In genomic region chr15:65611888-65612615, GRCh38 we compare ENCODE assay signal across 8 cellular contexts. TPM values are rescaled to one million over a fixed set of nuclear protein-coding genes. Genes with fewer than 3 reads are reported as not detected.
DNase-seq lines count a peak whose midpoint lies in the region; ATAC-seq, FAIRE-seq and TF ChIP-seq lines count a peak whose summit lies in the region.

No MANE protein-coding gene starts in this region.

- no peak for TF ChIP-seq EP300 in A549 (IDR thresholded peaks at IDR 0.05)

- H3K27ac ChIP-seq in A549: peak overlapping the region; percentile 93 to 94
- peak overlapping the region; percentile 89 for H3K27ac ChIP-seq in HL-60 (replicated peaks)

- no peak for TF ChIP-seq POLR2A in A549 (IDR thresholded peaks at IDR 0.05; ENCODE audit: low read length)

- no peak for ATAC-seq in A549

- POLR2A ChIA-PET in A549 (lab: Yijun Ruan, JAX) (interaction anchor here (0.6 to 3.3 kb wide), 6 partner anchors 13 to 307 kb away, joined by 3 to 62 read pairs (median 4); partner anchors contain the start of genes RAB11A and RNU5B-1), MCF 10A (lab: Yijun Ruan, JAX) (interaction anchor here (0.8 to 4.2 kb wide), 12 partner anchors 10 to 258 kb away, joined by 3 to 51 read pairs (median 8); partner anchors contain the start of genes DENND4A, DPP8 and RAB11A), HEK293T (lab: Yijun Ruan, JAX) (interaction anchor here (1.4 to 3.3 kb wide), 8 partner anchors 10 to 744 kb away, joined by 4 to 26 read pairs (median 6); partner anchors contain the start of genes RAB11A, RNU5B-1, SLC24A1 and TIPIN)

- H3K4me1 Mint-ChIP-seq in MCF 10A (ENCODE audit: insufficient read depth, unreplicated experiment): peaks cover 15% of the 10 kb centered on the region
- H3K4me1 Mint-ChIP-seq in mesothelial cell of epicardium: peaks cover 23% of the 10 kb centered on the region

- H3K4me3 Mint-ChIP-seq in MCF 10A (ENCODE audit: unreplicated experiment): peak overlapping the region; percentile 89
- H3K4me3 Mint-ChIP-seq in mesothelial cell of epicardium: peak overlapping the region; percentile 93

- peaks cover 18% of the 10 kb centered on the region for H3K4me1 ChIP-seq in A549

- H3K9me3 Mint-ChIP-seq in MCF 10A (ENCODE audit: unreplicated experiment) (no peaks in the 10 kb centered on the region), mesothelial cell of epicardium (peaks cover 5% of the 10 kb centered on the region)

- FAIRE-seq in A549 (lab: Jason Lieb, UNC): no peak
- FAIRE-seq in HTR-8/SVneo (lab: Jason Lieb, UNC): no peak

- H3K27ac Mint-ChIP-seq in MCF 10A (ENCODE audit: low read depth, unreplicated experiment) (peak overlapping the region; percentile 96), mesothelial cell of epicardium (peak overlapping the region; percentile 98)

- intact Hi-C loops in MCF 10A (cut with micrococcal nuclease): loop anchor here (1.0 kb wide), 1 partner anchor 257 kb away; the partner anchor contains the start of gene RAB11A

- TF ChIP-seq RAD21 in A549 (conservative IDR thresholded peaks at IDR 0.05 in 1 of 2, IDR thresholded peaks at IDR 0.05 in 1 of 2): no peak

- peak overlapping the region; percentile 94 for H3K4me2 ChIP-seq in A549

- CTCF ChIA-PET in A549 (lab: Yijun Ruan, JAX) (interaction anchor here (1.1 to 5.6 kb wide), 15 partner anchors 10 to 569 kb away, joined by 3 to 43 read pairs (median 9); partner anchors contain the start of genes RAB11A and SLC24A1), MCF 10A (lab: Yijun Ruan, JAX) (interaction anchor here (0.6 to 1.8 kb wide), 11 partner anchors 10 to 258 kb away, joined by 3 to 5 read pairs (median 4); partner anchors contain the start of gene SLC24A1), HEK293T (lab: Yijun Ruan, JAX) (no interaction called here)

- DNase-seq in A549 (ENCODE audit: low read depth in 1 of 2, low spot score in 1 of 2) (peak in 1 of 2 experiments; percentile 13), HL-60 (ENCODE audit: low read depth in 1 of 2, low spot score in 1 of 2) (peak in 1 of 2 experiments; percentile 3), MCF 10A (ENCODE audit: unreplicated experiment) (no peak), mesothelial cell of epicardium (ENCODE audit: low spot score in 2 of 2, unreplicated experiment in 2 of 2) (no peak), NCI-H2171 (lab: John Stamatoyannopoulos, UW) (no peak), HTR-8/SVneo (ENCODE audit: insufficient read length, low spot score) (no peak), HEK293T (ENCODE audit: extremely low spot score) (no peak)
- no peak for DNase-seq in activated CD4-positive, alpha-beta T cell treated with anti-CD3 and anti-CD28 coated beads for 48 hours

- H3K27me3 ChIP-seq in HL-60 (ENCODE audit: insufficient read depth, poor library complexity, severe bottlenecking): no peaks in the 10 kb centered on the region

- H3K27me3 Mint-ChIP-seq in MCF 10A (ENCODE audit: insufficient read depth, unreplicated experiment) (no peaks in the 10 kb centered on the region), mesothelial cell of epicardium (ENCODE audit: low read depth) (no peaks in the 10 kb centered on the region)

- TF ChIP-seq CTCF in A549 (IDR thresholded peaks at IDR 0.05) (no peak), HL-60 (IDR thresholded peaks at IDR 0.05; ENCODE audit: insufficient read depth, low read length) (no peak), MCF 10A (IDR thresholded peaks at IDR 0.05; ENCODE audit: unreplicated experiment) (no peak), mesothelial cell of epicardium (IDR thresholded peaks at IDR 0.05; ENCODE audit: unreplicated experiment) (no peak)

- no peaks in the 10 kb centered on the region for H3K9me3 ChIP-seq in A549

- 91% methylated on average over 5 of the region's 5 CpGs for WGBS in A549 (ENCODE audit: missing lambda C conversion rate)

- BruUV-seq in MCF 10A (replicated peaks; lab: Mats Ljungman, UMichigan): no TSS peak

- H3K36me3 Mint-ChIP-seq in MCF 10A (ENCODE audit: insufficient read depth, unreplicated experiment) (peaks cover 3% of the 10 kb centered on the region), mesothelial cell of epicardium (peaks cover 3% of the 10 kb centered on the region)

- H3K4me3 ChIP-seq in A549 (peak overlapping the region; percentile 83), HL-60 (replicated peaks; ENCODE audit: insufficient read depth, low read length) (peak overlapping the region; percentile 83)

TF ChIP-seq in A549, 52 proteins besides CTCF, POLR2A, EP300 and RAD21 (continues in another document):
- TF ChIP-seq CHD2 (IDR thresholded peaks at IDR 0.05; ENCODE audit: low read length, partially characterized antibody) (no peak), FOSB (CRISPR knock-in tag; IDR thresholded peaks at IDR 0.05) (no peak), POLR2AphosphoS2 (conservative IDR thresholded peaks at IDR 0.05; ENCODE audit: low read length) (no peak), HOXB5 (CRISPR knock-in tag; IDR thresholded peaks at IDR 0.05) (no peak), PBX3 (IDR thresholded peaks at IDR 0.05) (no peak), HOXB13 (CRISPR knock-in tag; IDR thresholded peaks at IDR 0.05; ENCODE audit: low read depth) (no peak), TP53 (CRISPR knock-in tag; IDR thresholded peaks at IDR 0.05) (no peak), SREBF2 (IDR thresholded peaks at IDR 0.05) (no peak)
- TF ChIP-seq, protein P1, sequence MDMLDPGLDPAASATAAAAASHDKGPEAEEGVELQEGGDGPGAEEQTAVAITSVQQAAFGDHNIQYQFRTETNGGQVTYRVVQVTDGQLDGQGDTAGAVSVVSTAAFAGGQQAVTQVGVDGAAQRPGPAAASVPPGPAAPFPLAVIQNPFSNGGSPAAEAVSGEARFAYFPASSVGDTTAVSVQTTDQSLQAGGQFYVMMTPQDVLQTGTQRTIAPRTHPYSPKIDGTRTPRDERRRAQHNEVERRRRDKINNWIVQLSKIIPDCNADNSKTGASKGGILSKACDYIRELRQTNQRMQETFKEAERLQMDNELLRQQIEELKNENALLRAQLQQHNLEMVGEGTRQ (IDR thresholded peaks at IDR 0.05): no peak

TF ChIP-seq in HEK293T, 16 proteins besides CTCF, POLR2A, EP300 and RAD21:
- TF ChIP-seq NFRKB (IDR thresholded peaks at IDR 0.05) (no peak), ARNT (IDR thresholded peaks at IDR 0.05) (no peak), SUZ12 (IDR thresholded peaks at IDR 0.05) (no peak), FOXM1 (IDR thresholded peaks at IDR 0.05; ENCODE audit: borderline replicate concordance) (no peak), ZNF384 (IDR thresholded peaks at IDR 0.05) (no peak), TARDBP (IDR thresholded peaks at IDR 0.05) (no peak), ELF4 (IDR thresholded peaks at IDR 0.05) (no peak), FOXK2 (IDR thresholded peaks at IDR 0.05) (no peak), HDGF (IDR thresholded peaks at IDR 0.05; ENCODE audit: borderline replicate concordance) (no peak), BHLHE40 (IDR thresholded peaks at IDR 0.05; ENCODE audit: borderline replicate concordance) (no peak), SP1 (IDR thresholded peaks at IDR 0.05) (no peak), FOXA1 (IDR thresholded peaks at IDR 0.05) (no peak), L3MBTL2 (conservative IDR thresholded peaks at IDR 0.05) (no peak)

RNA-seq across cellular contexts. Expression of gene INTS14, which starts 1.1 kb away (rescaled TPM):
- polyA plus RNA-seq in A549 (2011; rRNA removed): 81.4 and 82.1 TPM in 2 replicates
- polyA plus RNA-seq in A549 (2012; cell fraction: cytosol; rRNA removed): 41.1 and 47.1 TPM in 2 replicates
- 41.1 and 51.9 TPM in 2 replicates for polyA plus RNA-seq in A549 (2012; cell fraction: nucleus; rRNA removed)
- polyA plus RNA-seq in A549 (2017; fragmentation: RNase III; extraction: RNeasy Plus Mini Kit Qiagen cat#74134 plus additional on column Dnase treatment): 36.6 to 40.0 TPM (median 38.1 TPM) in 3 replicates
- 56.3 and 68.0 TPM in 2 replicates for polyA minus RNA-seq in A549 (2011; rRNA and poly(A)+ RNA removed)
- total RNA-seq in MCF 10A (2022): 43.9 and 47.0 TPM in 2 replicates
- total RNA-seq in mesothelial cell of epicardium: 49.0 to 50.8 TPM (median 49.0 TPM) in 3 replicates

RNA-seq across cellular contexts. Expression of gene SLC24A1, which starts 9.7 kb away (rescaled TPM):
- polyA plus RNA-seq in A549 (2011; rRNA removed): 6.8 and 7.0 TPM in 2 replicates
- 1.7 and 2.4 TPM in 2 replicates for polyA plus RNA-seq in A549 (2012; cell fraction: cytosol; rRNA removed)
- polyA plus RNA-seq in A549 (2012; cell fraction: nucleus; rRNA removed): 1.9 and 2.1 TPM in 2 replicates
- polyA plus RNA-seq in A549 (2017; fragmentation: RNase III; extraction: RNeasy Plus Mini Kit Qiagen cat#74134 plus additional on column Dnase treatment): 5.2 to 6.4 TPM (median 5.9 TPM) in 3 replicates
- 8.6 and 8.7 TPM in 2 replicates for polyA minus RNA-seq in A549 (2011; rRNA and poly(A)+ RNA removed)
- 8.2 TPM in 2 replicates for total RNA-seq in MCF 10A (2022)
- 21.9 to 24.6 TPM (median 22.8 TPM) in 3 replicates for total RNA-seq in mesothelial cell of epicardium
